Comparison of ENCODE assay signal across 9 cellular contexts in genomic region chr1:3453891-3454810, GRCh38. TPM values are rescaled to one million over a fixed set of nuclear protein-coding genes. Genes with fewer than 3 reads are reported as not detected.
A peak's percentile ranks its signal among the peaks of the same experiment; 100 is the strongest.
DNase-seq lines count a peak whose midpoint lies in the region; ATAC-seq, FAIRE-seq and TF ChIP-seq lines count a peak whose summit lies in the region.
"Had no signal": no experiment of that assay in that cellular context is flagged by ENCODE, and none has a peak within 500 bp of the region (broad histone marks: within the 10 kb centered on the region; RNA-seq: fewer than 3 reads in every experiment).

Gene ARHGEF16 (plus strand): TSS chr1:3454665. CDS start chr1:3463085, 8,420 bp downstream.

- H2BK5ac ChIP-seq in mesendoderm (ENCODE audit: low read length), result peak within 1 kb of the TSS; percentile 84

- no peak within 1 kb of the TSS for H2AFZ ChIP-seq in MM.1S (ENCODE audit: low read length)

- no peaks in the 10 kb centered on the region for H3K36me3 Mint-ChIP-seq in type B pancreatic cell

- FAIRE-seq in GM12892 (lab: Jason Lieb, UNC), result no peak

- peak within 1 kb of the TSS; percentile 81 for H3K4me3 Mint-ChIP-seq in type B pancreatic cell

- H3K79me2 ChIP-seq in MM.1S (ENCODE audit: low read length), result no peaks in the 10 kb centered on the region
- H3K79me2 ChIP-seq in mesendoderm (ENCODE audit: control insufficient read depth, insufficient read depth, low read length), result peaks cover 3% of the 10 kb centered on the region

- peak within 1 kb of the TSS; percentile 73 for H3K23ac ChIP-seq in mesendoderm (ENCODE audit: low read length)

- peak within 1 kb of the TSS; percentile 99 for H2AK5ac ChIP-seq in mesendoderm (ENCODE audit: low read length)

- H3K4me3 ChIP-seq in MM.1S (ENCODE audit: low read length) (no peak within 1 kb of the TSS; the same call in 1 of the 2 replicates), endocrine pancreas (ENCODE audit: control insufficient read depth, insufficient read depth, low read length) (no peak within 1 kb of the TSS), mesendoderm (ENCODE audit: low read length) (peak within 1 kb of the TSS; percentile 42)

- peaks cover 18% of the 10 kb centered on the region for H3K4me1 Mint-ChIP-seq in type B pancreatic cell (ENCODE audit: unreplicated experiment)

- WGBS in mesendoderm (ENCODE audit: extremely low coverage, insufficient coverage, low lambda C conversion rate), result no CpG with 5 or more reads among the region's 84 CpGs

- TF ChIP-seq POLR2A in GM12892 (IDR thresholded peaks at IDR 0.05; ENCODE audit: low read depth, low read length), result no peak

- H3K56ac ChIP-seq in mesendoderm (ENCODE audit: low read length), result peak within 1 kb of the TSS; percentile 97

- peaks cover 4% of the 10 kb centered on the region for H3K27me3 Mint-ChIP-seq in type B pancreatic cell

- peaks cover 4% of the 10 kb centered on the region for H3K79me1 ChIP-seq in mesendoderm (ENCODE audit: low read length)

- peak within 1 kb of the TSS; percentile 41 for H4K8ac ChIP-seq in mesendoderm (ENCODE audit: low read depth, low read length)

- H3K9ac ChIP-seq in MM.1S (ENCODE audit: low read length) (no peak within 1 kb of the TSS), endocrine pancreas (ENCODE audit: control insufficient read depth, insufficient read depth, low read length) (peak within 1 kb of the TSS; percentile 55), mesendoderm (ENCODE audit: low read length) (peak within 1 kb of the TSS; percentile 82)

- H2BK15ac ChIP-seq in mesendoderm (replicated peaks; ENCODE audit: low read depth), result no peak within 1 kb of the TSS

- peak within 1 kb of the TSS; percentile 52 for H2BK120ac ChIP-seq in mesendoderm (ENCODE audit: low read depth, low read length)

- DNase-seq in DMS79 treated with DMSO at 0.1 percent for 48 hours (lab: John Stamatoyannopoulos, UW) (peak; percentile 78), MM.1S (peak; percentile 23), mesendoderm (peak; percentile 94), type B pancreatic cell (ENCODE audit: extremely low spot score, unreplicated experiment) (no peak), GM12892 (ENCODE audit: insufficient read length) (no peak)

- H3K4me1 ChIP-seq in MM.1S (ENCODE audit: low read length) (peaks cover 2% of the 10 kb centered on the region; the same call in 1 of the 2 replicates), endocrine pancreas (ENCODE audit: control insufficient read depth, insufficient read depth, low read length) (no peaks in the 10 kb centered on the region), mesendoderm (ENCODE audit: control insufficient read depth, low read depth, low read length) (peaks cover 11% of the 10 kb centered on the region)

- H3K4me2 ChIP-seq in MM.1S (ENCODE audit: low read depth, low read length), result peak within 1 kb of the TSS; percentile 45; the same call in 1 of the 2 replicates
- H3K4me2 ChIP-seq in mesendoderm (ENCODE audit: low read length), result peak within 1 kb of the TSS; percentile 84

- no peaks in the 10 kb centered on the region for H3K9me2 ChIP-seq in MM.1S (replicated peaks; ENCODE audit: insufficient read depth, low read length)

- ATAC-seq in HG03565 (IDR thresholded peaks at IDR 0.05; ENCODE audit: unreplicated experiment), result no peak

- H3K36me3 ChIP-seq in MM.1S (replicated peaks; ENCODE audit: insufficient read depth, low read length), result no peaks in the 10 kb centered on the region
- no peaks in the 10 kb centered on the region for H3K36me3 ChIP-seq in endocrine pancreas (ENCODE audit: control insufficient read depth, insufficient read depth, low read length)
- H3K36me3 ChIP-seq in mesendoderm (ENCODE audit: control insufficient read depth, insufficient read depth, low read length), result no peaks in the 10 kb centered on the region

- TF ChIP-seq CTCF in MM.1S (IDR thresholded peaks at IDR 0.05; ENCODE audit: low read length), result peak; percentile 23; the same call in 1 of the 2 replicates
- peak; percentile 84 for TF ChIP-seq CTCF in VCaP (conservative IDR thresholded peaks at IDR 0.05)
- TF ChIP-seq CTCF in type B pancreatic cell (conservative IDR thresholded peaks at IDR 0.05), result peak; percentile 76

- peaks cover 90% of the 10 kb centered on the region for H3K27me3 ChIP-seq in MM.1S (replicated peaks; ENCODE audit: insufficient read depth, low read length)
- H3K27me3 ChIP-seq in endocrine pancreas (ENCODE audit: control insufficient read depth, insufficient read depth, low read length), result no peaks in the 10 kb centered on the region
- no peaks in the 10 kb centered on the region for H3K27me3 ChIP-seq in mesendoderm (ENCODE audit: insufficient read depth, low read length, poor library complexity)

- peak within 1 kb of the TSS; percentile 84 for H3K4ac ChIP-seq in mesendoderm (ENCODE audit: low read depth, low read length)

- no peak within 1 kb of the TSS for H4K5ac ChIP-seq in mesendoderm (ENCODE audit: low read length)

- peak within 1 kb of the TSS; percentile 48 for H3K27ac Mint-ChIP-seq in type B pancreatic cell

- no peaks in the 10 kb centered on the region for H3K9me3 ChIP-seq in MM.1S (replicated peaks; ENCODE audit: insufficient read depth, low read length)
- H3K9me3 ChIP-seq in endocrine pancreas (ENCODE audit: control insufficient read depth, low read length), result no peaks in the 10 kb centered on the region

- no peaks in the 10 kb centered on the region for H4K20me1 ChIP-seq in MM.1S (ENCODE audit: insufficient read depth, low read length)

- H3K27ac ChIP-seq in MM.1S (ENCODE audit: low read length), result no peak within 1 kb of the TSS
- peak within 1 kb of the TSS; percentile 94 for H3K27ac ChIP-seq in VCaP
- peak within 1 kb of the TSS; percentile 96 for H3K27ac ChIP-seq in mesendoderm (ENCODE audit: low read depth, low read length)

- H3K18ac ChIP-seq in mesendoderm (ENCODE audit: low read length), result peak within 1 kb of the TSS; percentile 93

- H3F3A ChIP-seq in MM.1S (ENCODE audit: insufficient read depth, low read length), result no peaks in the 10 kb centered on the region

- no peaks in the 10 kb centered on the region for H3K9me3 Mint-ChIP-seq in type B pancreatic cell

RNA-seq across cellular contexts. Expression of gene ARHGEF16, which starts in this region (rescaled TPM):
- 8.4 TPM for polyA plus RNA-seq in mesendoderm (2013, experiment 1 of 2)
- polyA plus RNA-seq in mesendoderm (2013, experiment 2 of 2), result 8.1 TPM
- 16.1 and 28.9 TPM in 2 replicates for total RNA-seq in type B pancreatic cell (ENCODE audit: low replicate concordance)
- not detected for polyA plus RNA-seq in GM12892 (2012; ENCODE audit: missing spikeins)
- total RNA-seq: T-helper 2 cell treated with Interferon-gamma antibody and Interleukin-4, amounts not matched to agents 100 ng/mL and 5 ng/mL, for 36 hours had no signal

Comparison
In these comparisons a context has a peak if more than half of its experiments do, and no peak if none do; other contexts are left out.
1. DNase-seq: peak in DMS79 treated with DMSO at 0.1 percent for 48 hours (single experiment), MM.1S (single experiment) and mesendoderm (single experiment); none in type B pancreatic cell (single experiment) and GM12892 (single experiment).
2. CTCF ChIP-seq: peak in every context shown above with its lines; median percentile 84 in VCaP; 76 in type B pancreatic cell; 23 in MM.1S.